ENCODE assay signal across 8 cellular contexts in the genomic region with DNA sequence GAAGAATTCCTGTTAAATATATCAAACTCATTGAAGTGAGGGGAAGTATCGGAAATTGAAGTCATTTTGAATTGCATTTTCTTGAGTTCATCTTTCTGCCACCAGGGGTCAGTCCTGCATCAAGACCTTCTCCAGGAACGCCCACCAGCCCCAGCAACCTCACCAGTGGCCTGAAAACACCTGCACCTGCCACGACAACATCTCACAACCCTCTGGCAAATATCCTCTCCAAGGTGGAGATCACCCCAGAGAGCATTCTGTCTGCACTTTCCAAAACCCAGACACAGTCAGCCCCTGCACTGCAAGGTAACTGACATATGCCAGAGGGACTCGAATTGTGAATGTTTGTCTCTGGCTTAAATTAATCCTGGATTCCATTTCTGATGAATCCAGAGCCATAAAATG. TPM values are rescaled to one million over a fixed set of nuclear protein-coding genes. Genes with fewer than 3 reads are reported as not detected.
DNase-seq lines count a peak whose midpoint lies in the region; ATAC-seq and TF ChIP-seq lines count a peak whose summit lies in the region.

No MANE protein-coding gene starts in this region.

- no TSS peak for BruUV-seq in Caco-2 (replicated peaks; lab: Mats Ljungman, UMichigan)
- no TSS peak for BruUV-seq in PC-9 (replicated peaks; lab: Mats Ljungman, UMichigan)

- no peaks in the 10 kb centered on the region for H3K4me1 ChIP-seq in Caco-2
- H3K4me1 ChIP-seq in PC-9 (replicated peaks; ENCODE audit: insufficient read depth) = no peaks in the 10 kb centered on the region
- no peaks in the 10 kb centered on the region for H3K4me1 ChIP-seq in fibroblast of lung (ENCODE audit: control insufficient read depth, extremely low read depth, insufficient read depth, low read length)
- H3K4me1 ChIP-seq in neutrophil (ENCODE audit: control insufficient read depth in 1 of 2, insufficient read depth in 1 of 2, low read depth in 1 of 2, low read length in 1 of 2) = peaks cover 8% of the 10 kb centered on the region in 2 experiments
- no peaks in the 10 kb centered on the region for H3K4me1 ChIP-seq in testis

- H3K36me3 ChIP-seq in Caco-2 (ENCODE audit: control insufficient read depth, insufficient read depth, low read length) = peaks cover 3% of the 10 kb centered on the region
- peaks cover 11% of the 10 kb centered on the region; the same call in 1 of the 2 replicates for H3K36me3 ChIP-seq in PC-9 (ENCODE audit: low read depth)
- H3K36me3 ChIP-seq in fibroblast of lung (ENCODE audit: control insufficient read depth, insufficient read depth, low read length) = peaks cover 2% of the 10 kb centered on the region
- H3K36me3 ChIP-seq in neutrophil = peaks cover 72% of the 10 kb centered on the region
- no peaks in the 10 kb centered on the region for H3K36me3 ChIP-seq in testis (ENCODE audit: low read depth, missing control alignments)

- no peaks in the 10 kb centered on the region for H3K9me2 ChIP-seq in PC-9 (ENCODE audit: insufficient read depth)

- POLR2A ChIA-PET in Caco-2 (lab: Charles Lee) = no interaction called here
- POLR2A ChIA-PET in PC-9 (lab: Charles Lee; ENCODE audit: unreplicated experiment) = no interaction called here

- H3K79me2 ChIP-seq in PC-9 (ENCODE audit: low read depth) (no peaks in the 10 kb centered on the region), fibroblast of lung (ENCODE audit: control insufficient read depth, insufficient read depth, low read length) (no peaks in the 10 kb centered on the region)

- H3K4me1 Mint-ChIP-seq in Caco-2 (ENCODE audit: low read depth, unreplicated experiment) = no peaks in the 10 kb centered on the region

- DNase-seq in Caco-2 = peak; percentile 67 to 78
- DNase-seq in PC-9 = peak; percentile 35 to 49
- DNase-seq in activated T-cell treated with anti-CD3 and anti-CD28 coated beads, Interleukin-2, amount 50 U/mL, for 1 hour = peak; percentile 61
- DNase-seq in fibroblast of lung (ENCODE audit: low read depth in 2 of 2) = peak; percentile 46 to 68
- peak; percentile 57 for DNase-seq in testis

- H3K4me3 Mint-ChIP-seq in Caco-2 (ENCODE audit: unreplicated experiment) = no peak overlapping the region

- no peak for TF ChIP-seq POLR2A in testis (IDR thresholded peaks at IDR 0.05)

- CTCF ChIA-PET in Caco-2 (lab: Charles Lee) = no interaction called here
- CTCF ChIA-PET in PC-9 (lab: Charles Lee) = no interaction called here

- no peaks in the 10 kb centered on the region for H3K9me3 Mint-ChIP-seq in Caco-2 (ENCODE audit: unreplicated experiment)

- no peak for TF ChIP-seq EP300 in Ishikawa (IDR thresholded peaks at IDR 0.05; ENCODE audit: borderline replicate concordance)

- 48 to 56% methylated on average over 4 of the region's 4 CpGs for WGBS in testis, 2 donors

- peaks cover 9% of the 10 kb centered on the region for H3F3A ChIP-seq in PC-9 (ENCODE audit: insufficient read depth, low read depth)

- H3K27me3 ChIP-seq in Caco-2 (replicated peaks; ENCODE audit: control insufficient read depth, insufficient read depth, low read length) (no peaks in the 10 kb centered on the region), PC-9 (ENCODE audit: insufficient read depth, low read depth) (no peaks in the 10 kb centered on the region), fibroblast of lung (ENCODE audit: control insufficient read depth, insufficient read depth, low read length) (no peaks in the 10 kb centered on the region), neutrophil (no peaks in the 10 kb centered on the region), testis (no peaks in the 10 kb centered on the region)

- H3K9me3 ChIP-seq in Caco-2 (no peaks in the 10 kb centered on the region), PC-9 (ENCODE audit: insufficient read depth, low read depth) (no peaks in the 10 kb centered on the region), fibroblast of lung (ENCODE audit: control insufficient read depth, insufficient read depth, low read depth, low read length) (no peaks in the 10 kb centered on the region), neutrophil (no peaks in the 10 kb centered on the region), testis (no peaks in the 10 kb centered on the region)

- H3K27ac Mint-ChIP-seq in Caco-2 (ENCODE audit: unreplicated experiment) = no peak overlapping the region

- H4K20me1 ChIP-seq in PC-9 (ENCODE audit: insufficient read depth) = no peaks in the 10 kb centered on the region; the same call in 1 of the 2 replicates
- H4K20me1 ChIP-seq in fibroblast of lung (ENCODE audit: control insufficient read depth, extremely low read depth, insufficient read depth, low read length) = no peaks in the 10 kb centered on the region

- TF ChIP-seq RAD21 in Ishikawa (IDR thresholded peaks at IDR 0.05; ENCODE audit: low read depth) = peak; percentile 74

- TF ChIP-seq CTCF in Caco-2 (IDR thresholded peaks at IDR 0.05; ENCODE audit: insufficient read depth in 1 of 2, low read depth in 1 of 2, low read length in 1 of 2, severe bottlenecking in 1 of 2, unreplicated experiment in 1 of 2) (peak; percentile 71 to 79), PC-9 (conservative IDR thresholded peaks at IDR 0.05) (peak; percentile 83), fibroblast of lung (conservative IDR thresholded peaks at IDR 0.05 in 1 of 2, IDR thresholded peaks at IDR 0.05 in 1 of 2; ENCODE audit: low read depth in 1 of 2, low read length in 2 of 2) (peak; percentile 69 to 76), neutrophil (IDR thresholded peaks at IDR 0.05) (peak; percentile 64), testis (IDR thresholded peaks at IDR 0.05) (peak; percentile 58 to 83 (median 81))

- H3K36me3 Mint-ChIP-seq in Caco-2 (ENCODE audit: insufficient read depth, unreplicated experiment) = peaks cover 56% of the 10 kb centered on the region

- H3K27ac ChIP-seq in PC-9 (no peak overlapping the region), fibroblast of lung (ENCODE audit: insufficient read depth, low read length) (no peak overlapping the region), neutrophil (no peak overlapping the region), testis (no peak overlapping the region)

- H2AFZ ChIP-seq in PC-9 (no peak overlapping the region), fibroblast of lung (ENCODE audit: low read length) (no peak overlapping the region)

- no peak overlapping the region for H3K4me3 ChIP-seq in Caco-2 (ENCODE audit: low read depth, low read length)
- H3K4me3 ChIP-seq in PC-9 = no peak overlapping the region
- no peak overlapping the region for H3K4me3 ChIP-seq in fibroblast of lung (replicated peaks in 1 of 4; ENCODE audit: control extremely low read depth in 1 of 4, insufficient read depth in 1 of 4, low read depth in 3 of 4, low read length in 4 of 4)
- no peak overlapping the region for H3K4me3 ChIP-seq in neutrophil (ENCODE audit: low read depth in 1 of 2, low read length in 1 of 2)
- no peak overlapping the region for H3K4me3 ChIP-seq in testis

- intact Hi-C loops in Caco-2 (cut with micrococcal nuclease; ENCODE audit: unreplicated experiment) (loop anchor here (1.0 kb wide), 3 partner anchors 52 to 85 kb away; partner anchors contain the start of gene ADAMTSL4), PC-9 (cut with micrococcal nuclease; ENCODE audit: unreplicated experiment) (loop anchor here (1.0 to 5.0 kb wide), 4 partner anchors 68 to 543 kb away; partner anchors contain the start of genes MINDY1 and PRUNE1), testis (cut with DNase I; ENCODE audit: low total_unique reads) (loop anchor here (10.0 kb wide), 1 partner anchor 90 kb away; no protein-coding TSS in a partner anchor)

- H3K4me2 ChIP-seq in PC-9 = no peak overlapping the region
- H3K4me2 ChIP-seq in fibroblast of lung (ENCODE audit: extremely low read depth, insufficient read depth, low read length) = no peak overlapping the region

- H3K27me3 Mint-ChIP-seq in Caco-2 (ENCODE audit: insufficient read depth, unreplicated experiment) = no peaks in the 10 kb centered on the region

- ATAC-seq in GM19452 (IDR thresholded peaks at IDR 0.05; ENCODE audit: unreplicated experiment) = no peak

- no peak overlapping the region for H3K9ac ChIP-seq in fibroblast of lung (ENCODE audit: insufficient read depth, low read length)

TF ChIP-seq in Ishikawa, 13 proteins besides CTCF, POLR2A, EP300 and RAD21:
- no peak for TF ChIP-seq TAF1 (IDR thresholded peaks at IDR 0.05; ENCODE audit: low read depth)
- TF ChIP-seq, protein P1, sequence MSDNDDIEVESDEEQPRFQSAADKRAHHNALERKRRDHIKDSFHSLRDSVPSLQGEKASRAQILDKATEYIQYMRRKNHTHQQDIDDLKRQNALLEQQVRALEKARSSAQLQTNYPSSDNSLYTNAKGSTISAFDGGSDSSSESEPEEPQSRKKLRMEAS (IDR thresholded peaks at IDR 0.05) = no peak

RNA-seq across cellular contexts. Expression of gene TARS2, which starts 22.8 kb away (rescaled TPM):
- total RNA-seq in Caco-2 (2022) = 26.8 and 30.6 TPM in 2 replicates
- 44.8 and 46.0 TPM in 2 replicates for total RNA-seq in PC-9 (2021)
- total RNA-seq in fibroblast of lung = 17.3 and 27.7 TPM in 2 replicates
- 7.4 and 13.3 TPM in 2 replicates for polyA plus RNA-seq in fibroblast of lung
- 8.7 and 14.9 TPM in 2 replicates for polyA plus RNA-seq in fibroblast of lung (2012)
- 38.5 and 64.7 TPM in 2 replicates for polyA minus RNA-seq in fibroblast of lung (ENCODE audit: low replicate concordance)
- total RNA-seq in testis = 10 to 100 TPM; 35.7 to 39.7 TPM
- 35.4 TPM for polyA plus RNA-seq in testis (ENCODE audit: insufficient read depth, low read depth, low replicate concordance)

RNA-seq across cellular contexts. Expression of gene ECM1, which starts 43.5 kb away (rescaled TPM):
- 0.95 and 2.4 TPM in 2 replicates for total RNA-seq in Caco-2 (2022)
- 6.3 and 10.3 TPM in 2 replicates for total RNA-seq in PC-9 (2021)
- total RNA-seq in fibroblast of lung = 7.7 and 25.1 TPM in 2 replicates
- polyA plus RNA-seq in fibroblast of lung = 108 and 137 TPM in 2 replicates
- polyA plus RNA-seq in fibroblast of lung (2012) = 171 and 192 TPM in 2 replicates
- polyA minus RNA-seq in fibroblast of lung (ENCODE audit: low replicate concordance) = 162 and 245 TPM in 2 replicates
- 1 to 10 TPM; 4.6 to 5.0 TPM for total RNA-seq in testis
- polyA plus RNA-seq in testis (ENCODE audit: insufficient read depth, low read depth, low replicate concordance) = 16.9 TPM

RNA-seq across cellular contexts. Expression of gene FALEC, which starts 51.1 kb away (rescaled TPM):
- total RNA-seq in Caco-2 (2022) (0.59 and 0.63 TPM in 2 replicates), PC-9 (2021) (0.94 and 2.1 TPM in 2 replicates), fibroblast of lung (0.83 and 1.0 TPM in 2 replicates), testis (1 to 10 TPM in 1 of 2 donors, not detected in 1; 1.3 TPM)
- polyA plus RNA-seq in fibroblast of lung (0.15 TPM in 1 of 2 replicates, not detected in the other), testis (ENCODE audit: insufficient read depth, low read depth, low replicate concordance) (not detected)
- polyA plus RNA-seq in fibroblast of lung (2012) = not detected in 2 replicates
- polyA minus RNA-seq in fibroblast of lung (ENCODE audit: low replicate concordance) = not detected in 2 replicates
